9 cellular contexts compared by ENCODE assay signal in genomic region chr19:53868091-53868891, GRCh38. TPM values are rescaled to one million over a fixed set of nuclear protein-coding genes. Genes with fewer than 3 reads are reported as not detected.
DNase-seq lines count a peak whose midpoint lies in the region; ATAC-seq lines count a peak whose summit lies in the region.
"Had no signal": no experiment of that assay in that cellular context is flagged by ENCODE, and none has a peak within 500 bp of the region (broad histone marks: within the 10 kb centered on the region; RNA-seq: fewer than 3 reads in every experiment).

No MANE protein-coding gene starts in this region.

- in situ Hi-C loops in G401 (cut with HindIII; ENCODE audit: low sequenced_read_pairs) = no loop called here

- H3K36me3 ChIP-seq in NT2/D1 (ENCODE audit: insufficient read depth, insufficient read length, low read length) (peaks cover 22% of the 10 kb centered on the region), rectal smooth muscle tissue (ENCODE audit: control insufficient read depth, insufficient read depth, low read length) (peaks cover 3% of the 10 kb centered on the region)

- H3K4me3 ChIP-seq in NT2/D1 (ENCODE audit: insufficient read length, low read depth) = peak overlapping the region; percentile 93
- H3K4me3 ChIP-seq in rectal smooth muscle tissue (ENCODE audit: low read length) = peak overlapping the region; percentile 99

- ATAC-seq in HG03039 (IDR thresholded peaks at IDR 0.05; ENCODE audit: unreplicated experiment) (no peak), GM21447 (IDR thresholded peaks at IDR 0.05; ENCODE audit: unreplicated experiment) (no peak)

- H3K27me3 ChIP-seq in NT2/D1 (ENCODE audit: insufficient read depth, insufficient read length) (no peaks in the 10 kb centered on the region), rectal smooth muscle tissue (ENCODE audit: control insufficient read depth, insufficient read depth, low read length) (no peaks in the 10 kb centered on the region)

- peak overlapping the region; percentile 93 for H3K27ac ChIP-seq in rectal smooth muscle tissue (ENCODE audit: low read depth, low read length)

- DNase-seq in G401 (ENCODE audit: low spot score) (peak; percentile 49), NT2/D1 (ENCODE audit: low read depth, low spot score) (no peak), amniotic stem cell (lab: John Stamatoyannopoulos, UW) (peak; percentile 17), hepatic stellate cell (ENCODE audit: low spot score) (peak; percentile 89), NCI-H1048 (lab: John Stamatoyannopoulos, UW) (no peak)

- H3K9ac ChIP-seq in NT2/D1 (ENCODE audit: insufficient read length, low read depth) = peak overlapping the region; percentile 94
- peak overlapping the region; percentile 88 for H3K9ac ChIP-seq in rectal smooth muscle tissue (ENCODE audit: low read length)

- H3K9me3 ChIP-seq in NT2/D1 (ENCODE audit: insufficient read depth, low read length) = no peaks in the 10 kb centered on the region

- H3K4me1 ChIP-seq in NT2/D1 (ENCODE audit: insufficient read depth, insufficient read length) (peaks cover 6% of the 10 kb centered on the region), rectal smooth muscle tissue (ENCODE audit: control insufficient read depth, insufficient read depth, low read length) (peaks cover 20% of the 10 kb centered on the region)

RNA-seq across cellular contexts. Expression of gene MYADM, which starts 0.6 kb away (rescaled TPM):
- 6.1 and 6.3 TPM in 2 replicates for total RNA-seq in G401 (2014; rRNA removed; shearing (Covaris generic))

RNA-seq across cellular contexts. Expression of gene PRKCG, which starts 13.7 kb away (rescaled TPM):
- 0.17 and 1.6 TPM in 2 replicates for total RNA-seq in G401 (2014; rRNA removed; shearing (Covaris generic))
- total RNA-seq: SK-MEL-5 had no signal

RNA-seq across cellular contexts. Expression of gene CACNG7, which starts 40.8 kb away (rescaled TPM):
- total RNA-seq in G401 (2014; rRNA removed; shearing (Covaris generic)) = 6.9 and 11.0 TPM in 2 replicates
- total RNA-seq: SK-MEL-5 had no signal

RNA-seq across cellular contexts. Expression of gene NLRP12, which starts 44.2 kb away (rescaled TPM):
- total RNA-seq in G401 (2014; rRNA removed; shearing (Covaris generic)) = not detected in 2 replicates
- total RNA-seq: SK-MEL-5 had no signal

Comparison
In these comparisons a context has a peak if more than half of its experiments do, and no peak if none do; other contexts are left out.
1. DNase-seq: peak in G401 (single experiment), amniotic stem cell (single experiment) and hepatic stellate cell (single experiment); none in NT2/D1 (single experiment) and NCI-H1048 (single experiment).